19 cellular contexts compared by ENCODE assay signal in genomic region chr3:42895332-42895868, GRCh38. TPM values are rescaled to one million over a fixed set of nuclear protein-coding genes. Genes with fewer than 3 reads are reported as not detected.
"Had no signal": no experiment of that assay in that cellular context is flagged by ENCODE, and none has a peak within 500 bp of the region (broad histone marks: within the 10 kb centered on the region; RNA-seq: fewer than 3 reads in every experiment).

No MANE protein-coding gene starts in this region.

- DNase-seq: activated CD4-positive, alpha-beta T cell treated with anti-CD3 and anti-CD28 coated beads for 36 hours; activated CD8-positive, alpha-beta memory T cell treated with anti-CD3 and anti-CD28 coated beads for 24 hours; activated naive CD4-positive, alpha-beta T cell treated with Interleukin-2 at 50 U/mL for 16 hours; activated naive CD8-positive, alpha-beta T cell treated with anti-CD3 and anti-CD28 coated beads, Interleukin-2, amount 50 U/mL, for 24 hours; esophagus squamous epithelium; foreskin fibroblast; nephron progenitor cell; psoas muscle; spleen; stimulated activated CD4-positive, alpha-beta T cell treated with anti-CD3 and anti-CD28 coated beads, Interleukin-1b, Interleukin-23, amount 100 ng/mL, for 48 hours; stimulated activated naive CD4-positive, alpha-beta T cell; T-helper 9 cell; WERI-Rb-1 had no signal

- H3K27ac ChIP-seq: ascending aorta, cardiac muscle cell, esophagus squamous epithelium, psoas muscle, spleen, WERI-Rb-1 had no signal

- H3K4me3 ChIP-seq: ascending aorta, cardiac muscle cell, esophagus squamous epithelium, psoas muscle, spleen had no signal

- H3K4me1 ChIP-seq: ascending aorta, psoas muscle, spleen had no signal

- H3K36me3 ChIP-seq: ascending aorta, cardiac muscle cell, esophagus squamous epithelium, spleen, WERI-Rb-1 had no signal

- H3K27me3 ChIP-seq: ascending aorta, cardiac muscle cell, esophagus squamous epithelium, spleen had no signal

- H3K9me3 ChIP-seq: ascending aorta, esophagus squamous epithelium, psoas muscle, spleen had no signal

RNA-seq across cellular contexts. Expression of gene CYP8B1, which starts 19.7 kb away (rescaled TPM):
- total RNA-seq: activated CD4-positive, alpha-beta T cell treated with anti-CD3 and anti-CD28 coated beads for 36 hours; cardiac muscle cell; esophagus squamous epithelium; osteoblast; sciatic nerve; spleen; temporal lobe; ureter had no signal
- polyA plus RNA-seq: cardiac muscle cell, psoas muscle had no signal
